In genomic region chr2:237563816-237564215, GRCh38 we compare ENCODE assay signal across 2 cellular contexts.
TF ChIP-seq lines count a peak whose summit lies in the region.

No MANE protein-coding gene starts in this region.

TF ChIP-seq in IMR-90, 13 proteins besides CTCF, POLR2A, EP300 and RAD21:
- no peak for TF ChIP-seq RCOR1 (IDR thresholded peaks at IDR 0.05; ENCODE audit: insufficient replicate concordance, low read length)
- no peak for TF ChIP-seq RFX5 (IDR thresholded peaks at IDR 0.05; ENCODE audit: low read depth, low read length)
- no peak for TF ChIP-seq SMC3 (IDR thresholded peaks at IDR 0.05; ENCODE audit: low read depth, low read length)
- TF ChIP-seq MXI1 (IDR thresholded peaks at IDR 0.05; ENCODE audit: borderline replicate concordance, low read depth, low read length), result no peak
- TF ChIP-seq CHD1 (IDR thresholded peaks at IDR 0.05; ENCODE audit: low read depth, low read length), result no peak
- TF ChIP-seq MAFK (IDR thresholded peaks at IDR 0.05; ENCODE audit: low read depth, low read length), result no peak
- TF ChIP-seq CEBPB (IDR thresholded peaks at IDR 0.05; ENCODE audit: low read depth, low read length), result no peak
- TF ChIP-seq MAZ (IDR thresholded peaks at IDR 0.05; ENCODE audit: borderline replicate concordance, low read depth, low read length), result no peak
- TF ChIP-seq FOS (IDR thresholded peaks at IDR 0.05; ENCODE audit: low read depth, low read length), result no peak
- TF ChIP-seq NFE2L2 (IDR thresholded peaks at IDR 0.05; ENCODE audit: low read depth, low read length), result no peak
- no peak for TF ChIP-seq BHLHE40 (IDR thresholded peaks at IDR 0.05; ENCODE audit: low read depth, low read length)
- no peak for TF ChIP-seq ELK1 (IDR thresholded peaks at IDR 0.05; ENCODE audit: borderline replicate concordance, low read depth, low read length)
- no peak for TF ChIP-seq USF2 (IDR thresholded peaks at IDR 0.05; ENCODE audit: low read depth, low read length)
TF ChIP-seq in IMR-90: peak in this region for 0.

TF ChIP-seq in GM12878, 131 proteins besides CTCF, POLR2A, EP300 and RAD21:
- TF ChIP-seq POLR2AphosphoS5 (IDR thresholded peaks at IDR 0.05; ENCODE audit: low read length), result no peak
- TF ChIP-seq REST (IDR thresholded peaks at IDR 0.05; ENCODE audit: low read depth, low read length), result peak; percentile 73; the same call in 1 of the 2 replicates
